ENCODE assay signal across 8 cellular contexts in the genomic region with DNA sequence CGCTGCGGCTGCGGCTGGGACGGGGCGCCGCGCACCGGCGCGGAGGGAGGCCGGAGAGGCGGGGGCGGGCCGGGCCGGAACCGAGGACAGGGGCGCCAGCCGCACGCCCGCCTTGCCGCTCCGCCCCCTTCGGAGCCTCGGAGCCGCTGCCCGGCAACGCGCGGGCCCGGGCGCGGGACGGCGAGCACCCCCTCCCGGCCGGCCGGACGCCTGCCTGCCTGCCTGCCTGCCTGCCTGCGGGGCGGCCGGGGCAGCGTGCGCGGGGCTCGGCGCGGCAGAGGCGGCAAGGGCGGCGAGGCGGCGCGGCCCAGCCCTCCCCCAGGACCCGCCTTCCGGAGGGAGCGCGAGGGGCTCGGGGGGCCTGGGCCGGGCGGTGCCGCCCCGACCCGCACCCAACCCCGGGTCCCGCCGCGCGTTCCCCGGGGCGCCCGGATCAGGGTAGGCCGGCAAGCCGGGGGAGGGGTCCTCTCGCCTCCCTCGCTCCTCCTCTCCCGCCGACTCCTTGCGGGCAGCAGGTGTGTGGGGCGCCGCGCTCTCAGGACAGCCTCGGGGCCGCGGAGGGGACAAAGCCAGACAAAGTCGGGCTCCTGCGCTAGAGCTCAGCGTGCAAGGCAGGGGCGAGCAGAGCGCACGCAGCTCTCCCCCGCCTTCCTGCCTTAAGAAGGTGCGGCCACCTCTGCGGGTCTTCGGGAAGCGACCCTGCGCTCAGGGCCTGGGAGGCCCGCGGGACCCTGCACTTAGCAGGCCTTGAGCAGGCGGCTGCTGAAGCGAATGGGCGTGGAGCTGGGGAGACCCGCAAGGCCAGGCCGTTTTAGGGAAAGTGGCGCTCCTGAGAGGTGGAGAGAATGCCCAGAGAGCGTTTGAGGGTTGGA. TPM values are rescaled to one million over a fixed set of nuclear protein-coding genes. Genes with fewer than 3 reads are reported as not detected.
DNase-seq lines count a peak whose midpoint lies in the region; ATAC-seq and TF ChIP-seq lines count a peak whose summit lies in the region.

Gene KIAA1549, minus strand, starts transcription at position 58 of the 872 bp plus-strand sequence. CDS start 120 bp downstream, outside the sequence.

- H3K4me3 ChIP-seq in HUES6 (ENCODE audit: low read depth, low read length) (peak within 1 kb of the TSS; percentile 86), SJCRH30 (peak within 1 kb of the TSS; percentile 87), prostate gland (peak within 1 kb of the TSS; percentile 50 to 58)

- ATAC-seq in GM21423 (IDR thresholded peaks at IDR 0.05; ENCODE audit: unreplicated experiment) (peak; percentile 90), left cardiac atrium (peak; percentile 93 to 95), GM18870 (IDR thresholded peaks at IDR 0.05; ENCODE audit: unreplicated experiment) (no peak)
- peak; percentile 82 for ATAC-seq in activated naive CD8-positive, alpha-beta T cell treated with anti-CD3 and anti-CD28 coated beads, Interleukin-2, amount 50 U/mL, for 24 hours

- H3K4me3 Mint-ChIP-seq in activated naive CD8-positive, alpha-beta T cell treated with anti-CD3 and anti-CD28 coated beads, Interleukin-2, amount 50 U/mL, for 24 hours, result peak within 1 kb of the TSS; percentile 82

- H3K27ac ChIP-seq in HUES6 (ENCODE audit: low read depth, low read length) (no peak within 1 kb of the TSS), SJCRH30 (peak within 1 kb of the TSS; percentile 31; the same call in 1 of the 2 replicates), prostate gland (peak within 1 kb of the TSS; percentile 57 to 63)

- peaks cover 14% of the 10 kb centered on the region for H3K4me1 Mint-ChIP-seq in activated naive CD8-positive, alpha-beta T cell treated with anti-CD3 and anti-CD28 coated beads, Interleukin-2, amount 50 U/mL, for 24 hours

- H3K36me3 ChIP-seq in HUES6 (ENCODE audit: control insufficient read depth, insufficient read depth, low read length) (no peaks in the 10 kb centered on the region), SJCRH30 (no peaks in the 10 kb centered on the region), prostate gland (no peaks in the 10 kb centered on the region)

- peak; percentile 71 for DNase-seq in DMS53 treated with DMSO at 0.1 percent for 48 hours (lab: John Stamatoyannopoulos, UW; ENCODE audit: unreplicated experiment)
- DNase-seq in SJCRH30, result peak; percentile 60 to 76
- DNase-seq in activated naive CD8-positive, alpha-beta T cell treated with anti-CD3 and anti-CD28 coated beads, Interleukin-2, amount 50 U/mL, for 24 hours, result peak; percentile 67
- DNase-seq in left cardiac atrium, result peak; percentile 69
- DNase-seq in prostate gland (ENCODE audit: low spot score), result peak; percentile 54

- H3K36me3 Mint-ChIP-seq in activated naive CD8-positive, alpha-beta T cell treated with anti-CD3 and anti-CD28 coated beads, Interleukin-2, amount 50 U/mL, for 24 hours (ENCODE audit: low read depth), result no peaks in the 10 kb centered on the region

- peaks cover 25% of the 10 kb centered on the region for H3K4me1 ChIP-seq in HUES6 (ENCODE audit: control insufficient read depth, insufficient read depth, low read length)
- H3K4me1 ChIP-seq in SJCRH30, result peaks cover 7% of the 10 kb centered on the region
- no peaks in the 10 kb centered on the region for H3K4me1 ChIP-seq in prostate gland (replicated peaks)

- peak in 1 of 4 experiments; percentile 65 for TF ChIP-seq CTCF in prostate gland (IDR thresholded peaks at IDR 0.05)

- peak within 1 kb of the TSS; percentile 63 for H3K27ac Mint-ChIP-seq in activated naive CD8-positive, alpha-beta T cell treated with anti-CD3 and anti-CD28 coated beads, Interleukin-2, amount 50 U/mL, for 24 hours

- WGBS in prostate gland, result 2% methylated on average over 19 of the region's 105 CpGs

- H3K27me3 ChIP-seq in HUES6 (ENCODE audit: control insufficient read depth, insufficient read depth, low read length), result peaks cover 24% of the 10 kb centered on the region
- 0 out of 2 replicates have a peak, but pooled peaks cover 3% of the 10 kb centered on the region for H3K27me3 ChIP-seq in SJCRH30
- H3K27me3 ChIP-seq in prostate gland (replicated peaks; ENCODE audit: insufficient read depth), result no peaks in the 10 kb centered on the region

- intact Hi-C loops in left cardiac atrium (cut with DNase I), result no loop called here
- intact Hi-C loops in prostate gland (cut with DNase I), result loop anchor here (2.0 to 5.0 kb wide), 2 partner anchors 59 to 95 kb away; no protein-coding TSS in a partner anchor

- peaks cover 42% of the 10 kb centered on the region for H3K27me3 Mint-ChIP-seq in activated naive CD8-positive, alpha-beta T cell treated with anti-CD3 and anti-CD28 coated beads, Interleukin-2, amount 50 U/mL, for 24 hours

- no peak for TF ChIP-seq POLR2A in prostate gland (IDR thresholded peaks at IDR 0.05)

- H3K9me3 Mint-ChIP-seq in activated naive CD8-positive, alpha-beta T cell treated with anti-CD3 and anti-CD28 coated beads, Interleukin-2, amount 50 U/mL, for 24 hours, result no peaks in the 10 kb centered on the region

- no peaks in the 10 kb centered on the region for H3K9me3 ChIP-seq in HUES6 (ENCODE audit: control insufficient read depth, insufficient read depth, low read depth, low read length)
- H3K9me3 ChIP-seq in SJCRH30 (replicated peaks), result no peaks in the 10 kb centered on the region
- H3K9me3 ChIP-seq in prostate gland, result no peaks in the 10 kb centered on the region

- peak within 1 kb of the TSS; percentile 77 for H3K9ac ChIP-seq in HUES6 (ENCODE audit: low read length)

RNA-seq across cellular contexts. Expression of gene KIAA1549, which starts in this region (rescaled TPM):
- total RNA-seq in SJCRH30 (2014; rRNA removed; shearing (Covaris generic)), result 11.8 and 12.5 TPM in 2 replicates
- 1 to 10 TPM; 1.3 to 1.5 TPM for total RNA-seq in left cardiac atrium
- total RNA-seq in prostate gland, result 1 to 10 TPM; 3.7 to 8.8 TPM
